Comparison of ENCODE assay signal across 12 cellular contexts in the genomic region with DNA sequence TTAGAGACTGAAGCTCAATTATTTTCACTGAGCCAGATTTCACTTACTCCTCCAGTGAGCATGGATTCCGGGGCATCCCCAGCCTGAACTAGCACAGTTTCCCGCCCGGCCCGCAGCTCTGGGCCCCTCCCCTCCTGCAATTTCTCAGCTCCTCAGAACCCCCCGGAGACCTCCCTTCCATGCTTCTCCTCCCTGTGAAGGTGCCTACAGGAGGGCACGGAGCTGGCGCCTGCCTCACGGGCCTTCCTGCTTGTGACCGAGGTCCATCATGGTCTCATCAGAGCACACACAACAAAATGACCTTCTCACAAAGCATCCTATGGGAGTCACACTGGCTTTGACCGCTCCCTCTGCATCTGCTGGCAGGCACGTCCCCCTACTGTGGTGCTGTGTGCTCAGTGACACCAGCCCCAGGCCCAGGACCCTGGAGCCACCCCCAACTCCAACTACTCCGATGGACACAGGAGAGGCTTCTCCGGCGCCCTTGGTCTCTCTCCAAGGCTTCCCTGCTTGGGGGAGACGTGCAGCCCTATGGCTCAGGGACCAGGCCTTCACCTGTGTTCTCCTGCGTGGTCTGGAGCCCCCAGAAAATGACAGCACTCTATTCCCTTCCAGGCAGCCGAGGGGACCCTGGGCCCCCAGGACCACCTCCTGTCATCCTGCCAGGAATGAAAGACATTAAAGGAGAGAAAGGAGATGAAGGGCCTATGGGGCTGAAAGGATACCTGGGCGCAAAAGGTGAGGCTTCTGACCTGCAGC.
"Had no signal": no experiment of that assay in that cellular context is flagged by ENCODE, and none has a peak within 500 bp of the region (broad histone marks: within the 10 kb centered on the region; RNA-seq: fewer than 3 reads in every experiment).

No MANE protein-coding gene starts in this region.

- H3K4me3 Mint-ChIP-seq: activated B cell treated with CpG ODN at 0.5 μM for 24 hours; activated CD4-positive, alpha-beta T cell treated with anti-CD3 and anti-CD28 coated beads, Interleukin-2, amount 10 ng/mL, durations not matched to agents 24 days and 14 days; activated naive CD4-positive, alpha-beta T cell treated with anti-CD3 and anti-CD28 coated beads, Interleukin-2, amount 10 ng/mL, durations not matched to agents 7 days and 5 days; activated T-helper 1 cell treated with anti-CD3 and anti-CD28 coated beads, Interleukin-12 subunit alpha, Interleukin-12 subunit beta, Interleukin-2, Interleukin-4 antibody, amounts not matched to agents 30 ng/mL and 10 ng/mL and 1 ng/mL, durations not matched to agents 14 hours and 24 hours and 36 hours; T-helper 1 cell treated with Interleukin-12 subunit alpha and Interleukin-12 subunit beta and Interleukin-4 antibody, amounts not matched to agents 30 μg/mL and 1 μg/mL, for 36 hours had no signal

- H3K27me3 Mint-ChIP-seq: activated CD4-positive, alpha-beta T cell treated with anti-CD3 and anti-CD28 coated beads, Interleukin-2, amount 10 ng/mL, durations not matched to agents 24 days and 14 days had no signal

- H3K27me3 ChIP-seq: colonic mucosa, pancreas, tibial nerve had no signal

- H3K9me3 Mint-ChIP-seq: activated B cell treated with CpG ODN at 0.5 μM for 24 hours; activated CD4-positive, alpha-beta T cell treated with anti-CD3 and anti-CD28 coated beads, Interleukin-2, amount 10 ng/mL, durations not matched to agents 24 days and 14 days; activated naive CD4-positive, alpha-beta T cell treated with anti-CD3 and anti-CD28 coated beads, Interleukin-2, amount 10 ng/mL, durations not matched to agents 7 days and 5 days; activated T-helper 1 cell treated with anti-CD3 and anti-CD28 coated beads, Interleukin-12 subunit alpha, Interleukin-12 subunit beta, Interleukin-2, Interleukin-4 antibody, amounts not matched to agents 30 ng/mL and 10 ng/mL and 1 ng/mL, durations not matched to agents 14 hours and 24 hours and 36 hours; T-helper 1 cell treated with Interleukin-12 subunit alpha and Interleukin-12 subunit beta and Interleukin-4 antibody, amounts not matched to agents 30 μg/mL and 1 μg/mL, for 36 hours had no signal

- H3K27ac Mint-ChIP-seq: activated B cell treated with CpG ODN at 0.5 μM for 24 hours; activated CD4-positive, alpha-beta T cell treated with anti-CD3 and anti-CD28 coated beads, Interleukin-2, amount 10 ng/mL, durations not matched to agents 24 days and 14 days; activated naive CD4-positive, alpha-beta T cell treated with anti-CD3 and anti-CD28 coated beads, Interleukin-2, amount 10 ng/mL, durations not matched to agents 7 days and 5 days; activated T-helper 1 cell treated with anti-CD3 and anti-CD28 coated beads, Interleukin-12 subunit alpha, Interleukin-12 subunit beta, Interleukin-2, Interleukin-4 antibody, amounts not matched to agents 30 ng/mL and 10 ng/mL and 1 ng/mL, durations not matched to agents 14 hours and 24 hours and 36 hours; T-helper 1 cell treated with Interleukin-12 subunit alpha and Interleukin-12 subunit beta and Interleukin-4 antibody, amounts not matched to agents 30 μg/mL and 1 μg/mL, for 36 hours had no signal

- H3K36me3 ChIP-seq: colonic mucosa, pancreas had no signal

- H3K4me3 ChIP-seq: colonic mucosa, pancreas, tibial nerve had no signal

- DNase-seq: activated B cell treated with CpG ODN at 0.5 μM for 24 hours; activated CD4-positive, alpha-beta T cell treated with anti-CD3 and anti-CD28 coated beads, Interleukin-2, amount 10 ng/mL, durations not matched to agents 24 days and 14 days; activated naive CD4-positive, alpha-beta T cell treated with anti-CD3 and anti-CD28 coated beads, Interleukin-2, amount 10 ng/mL, durations not matched to agents 7 days and 5 days; colonic mucosa; effector CD8-positive, alpha-beta T cell; left colon; pancreas; stimulated activated CD4-positive, alpha-beta T cell treated with anti-CD3 and anti-CD28 coated beads, Interleukin-4, amount 100 ng/mL, for 4 hours had no signal

- H3K27ac ChIP-seq: colonic mucosa, epithelial cell of prostate, pancreas, tibial nerve had no signal

- ATAC-seq: left colon, pancreas had no signal

- H3K4me1 ChIP-seq: colonic mucosa, pancreas had no signal

- H3K36me3 Mint-ChIP-seq: activated naive CD4-positive, alpha-beta T cell treated with anti-CD3 and anti-CD28 coated beads, Interleukin-2, amount 10 ng/mL, durations not matched to agents 7 days and 5 days had no signal

- H3K4me1 Mint-ChIP-seq: activated B cell treated with CpG ODN at 0.5 μM for 24 hours; activated CD4-positive, alpha-beta T cell treated with anti-CD3 and anti-CD28 coated beads, Interleukin-2, amount 10 ng/mL, durations not matched to agents 24 days and 14 days; activated naive CD4-positive, alpha-beta T cell treated with anti-CD3 and anti-CD28 coated beads, Interleukin-2, amount 10 ng/mL, durations not matched to agents 7 days and 5 days had no signal

- H3K9me3 ChIP-seq: colonic mucosa, pancreas, tibial nerve had no signal
